In the genomic region with DNA sequence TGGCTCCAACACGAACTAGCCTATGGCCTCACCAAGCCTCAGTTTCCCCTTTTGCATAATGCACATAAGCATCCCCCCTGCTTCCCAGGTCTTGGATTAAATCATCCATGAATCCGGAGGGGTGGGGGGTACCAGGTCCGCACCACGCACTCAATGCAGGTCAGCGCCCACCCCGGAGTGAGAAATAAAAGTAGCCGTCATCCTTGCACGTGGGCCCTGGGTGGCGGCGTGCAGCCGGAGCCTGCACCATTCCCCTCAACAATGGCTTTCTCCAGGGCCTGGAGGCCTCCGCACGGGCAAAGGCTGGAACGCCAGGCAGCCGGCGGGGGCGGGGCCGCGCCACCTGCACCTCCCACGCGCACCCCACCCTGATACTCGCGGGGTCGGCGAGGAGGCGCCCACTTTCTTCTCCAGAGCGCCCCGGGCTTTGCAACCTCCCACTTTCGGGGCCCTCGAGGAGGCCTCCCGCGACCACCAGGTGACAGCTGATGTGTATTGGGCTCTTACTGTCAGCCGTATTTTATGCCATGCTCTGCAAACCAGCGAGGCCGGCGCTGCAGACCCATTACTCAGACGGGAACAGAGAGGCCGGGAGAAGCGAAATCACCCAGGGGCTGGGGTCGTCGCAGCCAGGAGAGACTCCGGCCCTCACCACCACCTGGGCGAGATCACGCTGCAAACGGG, we compare ENCODE assay signal across 8 cellular contexts. TPM values are rescaled to one million over a fixed set of nuclear protein-coding genes. Genes with fewer than 3 reads are reported as not detected.
DNase-seq lines count a peak whose midpoint lies in the region; ATAC-seq and TF ChIP-seq lines count a peak whose summit lies in the region.

No MANE protein-coding gene starts in this region.

- TF ChIP-seq CTCF in HFFc6 (IDR thresholded peaks at IDR 0.05) (no peak), foreskin keratinocyte (conservative IDR thresholded peaks at IDR 0.05) (no peak)

- H3K4me1 ChIP-seq in foreskin keratinocyte (peaks cover 5% of the 10 kb centered on the region), urinary bladder (ENCODE audit: insufficient read depth) (no peaks in the 10 kb centered on the region)

- H3K27ac Mint-ChIP-seq in HFFc6, result peak overlapping the region; percentile 90

- H3K36me3 ChIP-seq in urinary bladder (ENCODE audit: insufficient read depth), result no peaks in the 10 kb centered on the region

- H3K4me3 Mint-ChIP-seq in HFFc6, result peak overlapping the region; percentile 99

- H3K9me3 Mint-ChIP-seq in HFFc6, result peaks cover 9% of the 10 kb centered on the region

- peak; percentile 11 for DNase-seq in DMS114 treated with DMSO at 0.1 percent for 48 hours (lab: John Stamatoyannopoulos, UW; ENCODE audit: unreplicated experiment)
- peak; percentile 54 for DNase-seq in HFFc6
- DNase-seq in OCI-M1 (lab: John Stamatoyannopoulos, UW), result peak; percentile 63
- peak; percentile 47 for DNase-seq in activated T-helper 9 cell treated with anti-CD3 and anti-CD28 coated beads, Interleukin-2, amount 50 U/mL, for 16 hours (ENCODE audit: low read depth)
- peak in 1 of 2 donors; percentile 76 for DNase-seq in foreskin keratinocyte
- DNase-seq in nucleus accumbens (lab: John Stamatoyannopoulos, UW), result peak in 29 of 56 donors; percentile 20 to 58 (median 46)
- no peak for DNase-seq in NCI-H187 (lab: John Stamatoyannopoulos, UW)

- H3K27me3 Mint-ChIP-seq in HFFc6 (ENCODE audit: insufficient read depth), result peaks cover 23% of the 10 kb centered on the region

- peaks cover 23% of the 10 kb centered on the region for H3K36me3 Mint-ChIP-seq in HFFc6 (ENCODE audit: low read depth)

- no peaks in the 10 kb centered on the region for H3K27me3 ChIP-seq in foreskin keratinocyte

- no peaks in the 10 kb centered on the region for H3K4me1 Mint-ChIP-seq in HFFc6 (ENCODE audit: low read depth)

- 1% methylated on average over 45 of the region's 45 CpGs for WGBS in urinary bladder

- H3K4me3 ChIP-seq in urinary bladder (ENCODE audit: low read depth, low read length), result peak overlapping the region; percentile 44

- H3K27ac ChIP-seq in foreskin keratinocyte (no peak overlapping the region), urinary bladder (ENCODE audit: low read depth) (peak overlapping the region; percentile 56)

- ATAC-seq in foreskin keratinocyte, result peak; percentile 13

RNA-seq across cellular contexts. Expression of a gene that starts 0.8 kb away (rescaled TPM):
- total RNA-seq in HFFc6 (2021; fragmentation: NEBNext Ultra II Directional; extraction: Animal tissue kit (Norgen Biotek cat#: 25700)), result 10 to 100 TPM; 35.5 to 55.7 (median 39.1) TPM
- total RNA-seq in foreskin keratinocyte (39.5 and 40.9 TPM in 2 replicates), urinary bladder (23.2 TPM)
- polyA plus RNA-seq in foreskin keratinocyte (49.8 and 51.1 TPM in 2 replicates), urinary bladder (163 TPM)

RNA-seq across cellular contexts. Expression of a gene that starts 18.4 kb away (rescaled TPM):
- total RNA-seq in HFFc6 (2021; fragmentation: NEBNext Ultra II Directional; extraction: Animal tissue kit (Norgen Biotek cat#: 25700)), result 100 to 1,000 TPM in 5 of 6 experiments, 10 to 100 TPM in 1; 77.6 to 131 (median 121) TPM
- total RNA-seq in foreskin keratinocyte, result 134 and 170 TPM in 2 replicates
- polyA plus RNA-seq in foreskin keratinocyte, result 74.5 and 96.6 TPM in 2 replicates
- total RNA-seq in urinary bladder, result 33.4 TPM
- 22.2 TPM for polyA plus RNA-seq in urinary bladder

RNA-seq across cellular contexts. Expression of a gene that starts 47.8 kb away (rescaled TPM):
- 100 to 1,000 TPM in 3 of 6 experiments, 10 to 100 TPM in 3; 87.2 to 124 (median 98.8) TPM for total RNA-seq in HFFc6 (2021; fragmentation: NEBNext Ultra II Directional; extraction: Animal tissue kit (Norgen Biotek cat#: 25700))
- 130 and 149 TPM in 2 replicates for total RNA-seq in foreskin keratinocyte
- 280 and 281 TPM in 2 replicates for polyA plus RNA-seq in foreskin keratinocyte
- 17.5 TPM for total RNA-seq in urinary bladder
- polyA plus RNA-seq in urinary bladder, result 72.2 TPM

Comparison
In these comparisons a context has a peak if more than half of its experiments do, and no peak if none do; other contexts are left out.
1. DNase-seq: peak in DMS114 treated with DMSO at 0.1 percent for 48 hours (single experiment), HFFc6 (single experiment), OCI-M1 (single experiment), activated T-helper 9 cell treated with anti-CD3 and anti-CD28 coated beads, Interleukin-2, amount 50 U/mL, for 16 hours (single experiment) and nucleus accumbens (29 of 56); none in NCI-H187 (0 of 2).